ENCODE assay signal across 11 cellular contexts in genomic region chr3:197541756-197542539, GRCh38. TPM values are rescaled to one million over a fixed set of nuclear protein-coding genes. Genes with fewer than 3 reads are reported as not detected.
A peak's percentile ranks its signal among the peaks of the same experiment; 100 is the strongest.
DNase-seq lines count a peak whose midpoint lies in the region; ATAC-seq, FAIRE-seq and TF ChIP-seq lines count a peak whose summit lies in the region.
"Had no signal": no experiment of that assay in that cellular context is flagged by ENCODE, and none has a peak within 500 bp of the region (broad histone marks: within the 10 kb centered on the region; RNA-seq: fewer than 3 reads in every experiment).

No MANE protein-coding gene starts in this region.

- H3K36me3 Mint-ChIP-seq in immature natural killer cell: peaks cover 5 to 18% (median 10%) of the 10 kb centered on the region in 3 donors

- no peak overlapping the region for H3K9ac ChIP-seq in HUES6 (ENCODE audit: low read length)
- no peak overlapping the region for H3K9ac ChIP-seq in GM12878 (ENCODE audit: control insufficient read depth, insufficient read depth, low read length)
- H3K9ac ChIP-seq in skeletal muscle satellite cell (ENCODE audit: low read depth, low read length): no peak overlapping the region

- intact Hi-C loops in GM12878 (cut with micrococcal nuclease; ENCODE audit: unreplicated experiment): no loop called here

- H4K20me1 ChIP-seq in GM12878 (ENCODE audit: control insufficient read depth, insufficient read depth): no peaks in the 10 kb centered on the region

- in situ Hi-C loops in GM12878 (cut with MboI): no loop called here

- no peak for TF ChIP-seq EP300 in GM12878 (IDR thresholded peaks at IDR 0.05; ENCODE audit: borderline replicate concordance in 1 of 2, control insufficient read depth in 1 of 2, low read depth in 2 of 2, low read length in 2 of 2)

- no peak for TF ChIP-seq RAD21 in GM12878 (IDR thresholded peaks at IDR 0.05; ENCODE audit: insufficient read depth, low read depth, low read length)

- peak overlapping the region in 1 of 6 donors; percentile 49 for H3K27ac Mint-ChIP-seq in immature natural killer cell
- H3K27ac Mint-ChIP-seq: activated T-helper 1 cell treated with anti-CD3 and anti-CD28 coated beads, Interleukin-12 subunit alpha, Interleukin-12 subunit beta, Interleukin-2, Interleukin-4 antibody, amounts not matched to agents 30 ng/mL and 10 ng/mL and 1 ng/mL, durations not matched to agents 14 hours and 24 hours and 36 hours had no signal

- POLR2A ChIA-PET in GM12878 (lab: Charles Lee): interaction anchor here (0.6 kb wide), 1 partner anchor 12 kb away, joined by 3 read pairs; no protein-coding TSS in a partner anchor

- no peaks in the 10 kb centered on the region for H3K9me3 ChIP-seq in HUES6 (ENCODE audit: control insufficient read depth, insufficient read depth, low read depth, low read length)
- H3K9me3 ChIP-seq in GM12878 (replicated peaks; ENCODE audit: control insufficient read depth, insufficient read depth, low read length): no peaks in the 10 kb centered on the region
- no peaks in the 10 kb centered on the region for H3K9me3 ChIP-seq in skeletal muscle satellite cell (replicated peaks; ENCODE audit: low read length)

- H3K36me3 ChIP-seq in HUES6 (ENCODE audit: control insufficient read depth, insufficient read depth, low read length) (no peaks in the 10 kb centered on the region), GM12878 (ENCODE audit: control insufficient read depth in 2 of 2, insufficient read depth in 2 of 2, low read length in 1 of 2) (peaks cover 4 to 9% of the 10 kb centered on the region in 2 experiments; a peak in 3 of 4 replicates), skeletal muscle satellite cell (ENCODE audit: insufficient read depth, low read length) (no peaks in the 10 kb centered on the region)

- H3K27ac ChIP-seq in HUES6 (ENCODE audit: low read depth, low read length) (no peak overlapping the region), GM12878 (ENCODE audit: control insufficient read depth, insufficient read depth) (no peak overlapping the region)

- H3K9me3 Mint-ChIP-seq in immature natural killer cell: no peaks in the 10 kb centered on the region
- H3K9me3 Mint-ChIP-seq: activated T-helper 1 cell treated with anti-CD3 and anti-CD28 coated beads, Interleukin-12 subunit alpha, Interleukin-12 subunit beta, Interleukin-2, Interleukin-4 antibody, amounts not matched to agents 30 ng/mL and 10 ng/mL and 1 ng/mL, durations not matched to agents 14 hours and 24 hours and 36 hours had no signal

- no peaks in the 10 kb centered on the region for H3K4me1 Mint-ChIP-seq in immature natural killer cell

- BruUV-seq in GM12878 (replicated peaks; lab: Mats Ljungman, UMichigan): no TSS peak

- H3K4me2 ChIP-seq in GM12878 (ENCODE audit: control insufficient read depth, insufficient read depth): no peak overlapping the region
- peak overlapping the region; percentile 34 for H3K4me2 ChIP-seq in skeletal muscle satellite cell (ENCODE audit: low read length)

- H3K79me2 ChIP-seq in GM12878 (ENCODE audit: control insufficient read depth, insufficient read depth, low read length): no peaks in the 10 kb centered on the region

- no peak for TF ChIP-seq CTCF in GM12878 (IDR thresholded peaks at IDR 0.05 in 2 of 3, conservative IDR thresholded peaks at IDR 0.05 in 1 of 3; ENCODE audit: control insufficient read depth in 2 of 3, extremely low read depth in 1 of 3, insufficient read depth in 1 of 3, low read depth in 3 of 3, low read length in 3 of 3)

- no peak overlapping the region for H2AFZ ChIP-seq in GM12878 (ENCODE audit: control insufficient read depth, low read depth, low read length)

- SMC1A ChIA-PET in GM12878 (lab: Charles Lee; ENCODE audit: uncharacterized antibody, unreplicated experiment): interaction anchor here (0.6 to 1.1 kb wide), 2 partner anchors 10 to 103 kb away, joined by 3 to 5 read pairs; no protein-coding TSS in a partner anchor

- no peak for TF ChIP-seq POLR2A in GM12878 (IDR thresholded peaks at IDR 0.05; ENCODE audit: low read depth, low read length)

- DNase-seq in GM12878 (ENCODE audit: low read depth, low spot score) (no peak), hippocampal formation (lab: John Stamatoyannopoulos, UW) (peak; percentile 18 to 62), activated gamma-delta T cell (lab: John Stamatoyannopoulos, UW) (no peak), immature natural killer cell (no peak)
- DNase-seq in activated CD4-positive, alpha-beta T cell treated with anti-CD3 and anti-CD28 coated beads for 48 hours: no peak
- DNase-seq in stimulated activated CD4-positive, alpha-beta T cell treated with anti-CD3 and anti-CD28 coated beads, Interleukin-1b, Interleukin-23, amount 100 ng/mL, for 48 hours: no peak

- no peak for ATAC-seq in GM12878

- no peaks in the 10 kb centered on the region for H3K27me3 ChIP-seq in HUES6 (ENCODE audit: control insufficient read depth, insufficient read depth, low read length)
- no peaks in the 10 kb centered on the region for H3K27me3 ChIP-seq in GM12878 (replicated peaks in 1 of 2; ENCODE audit: control insufficient read depth in 2 of 2, insufficient read depth in 2 of 2, low read length in 1 of 2)
- no peaks in the 10 kb centered on the region for H3K27me3 ChIP-seq in skeletal muscle satellite cell (ENCODE audit: control insufficient read depth, insufficient read depth, low read length)

- peaks cover 0 to 2% (median 0%) of the 10 kb centered on the region in 3 donors for H3K27me3 Mint-ChIP-seq in immature natural killer cell (ENCODE audit: low read depth in 3 of 3)

- H3K4me1 ChIP-seq in HUES6 (ENCODE audit: control insufficient read depth, insufficient read depth, low read length) (peaks cover 36% of the 10 kb centered on the region), GM12878 (ENCODE audit: control insufficient read depth, insufficient read depth, low read length) (no peaks in the 10 kb centered on the region), skeletal muscle satellite cell (ENCODE audit: control insufficient read depth, insufficient read depth, low read length) (peaks cover 3% of the 10 kb centered on the region)

- H3K4me3 Mint-ChIP-seq in immature natural killer cell: no peak overlapping the region
- H3K4me3 Mint-ChIP-seq: activated T-helper 1 cell treated with anti-CD3 and anti-CD28 coated beads, Interleukin-12 subunit alpha, Interleukin-12 subunit beta, Interleukin-2, Interleukin-4 antibody, amounts not matched to agents 30 ng/mL and 10 ng/mL and 1 ng/mL, durations not matched to agents 14 hours and 24 hours and 36 hours had no signal

- no peak for FAIRE-seq in GM12878 (lab: Jason Lieb, UNC)
- FAIRE-seq: RCC 7860 had no signal

- 96% methylated on average over 13 of the region's 13 CpGs for WGBS in GM12878 (ENCODE audit: insufficient coverage, insufficient replicate concordance, low lambda C conversion rate, missing lambda C conversion rate)

- CTCF ChIA-PET in GM12878 (lab: Yijun Ruan, JAX): no interaction called here

- H3K4me3 ChIP-seq in HUES6 (ENCODE audit: low read depth, low read length) (peak overlapping the region; percentile 36), GM12878 (no peak overlapping the region), skeletal muscle satellite cell (ENCODE audit: low read length) (no peak overlapping the region)
- H3K4me3 ChIP-seq: lung had no signal

- RAD21 ChIA-PET in GM12878 (lab: Charles Lee; ENCODE audit: unreplicated experiment): no interaction called here

TF ChIP-seq in GM12878, 131 proteins besides CTCF, POLR2A, EP300 and RAD21:
- TF ChIP-seq, protein P1, sequence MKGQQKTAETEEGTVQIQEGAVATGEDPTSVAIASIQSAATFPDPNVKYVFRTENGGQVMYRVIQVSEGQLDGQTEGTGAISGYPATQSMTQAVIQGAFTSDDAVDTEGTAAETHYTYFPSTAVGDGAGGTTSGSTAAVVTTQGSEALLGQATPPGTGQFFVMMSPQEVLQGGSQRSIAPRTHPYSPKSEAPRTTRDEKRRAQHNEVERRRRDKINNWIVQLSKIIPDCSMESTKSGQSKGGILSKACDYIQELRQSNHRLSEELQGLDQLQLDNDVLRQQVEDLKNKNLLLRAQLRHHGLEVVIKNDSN (IDR thresholded peaks at IDR 0.05; ENCODE audit: borderline replicate concordance, extremely low read length, insufficient read depth, low read depth, low read length): peak; percentile 43
- TF ChIP-seq JUND (IDR thresholded peaks at IDR 0.05; ENCODE audit: low read depth, low read length): no peak
- no peak for TF ChIP-seq NFIC (IDR thresholded peaks at IDR 0.05; ENCODE audit: low read depth, low read length)
- TF ChIP-seq SREBF1 (IDR thresholded peaks at IDR 0.05; ENCODE audit: low read length): no peak

RNA-seq across cellular contexts. Expression of gene BDH1, which starts 13.8 kb away (rescaled TPM):
- 63.7 and 73.0 TPM in 2 replicates for total RNA-seq in GM12878 (2013; cell fraction: nucleolus; rRNA removed)
- total RNA-seq in GM12878 (2014; rRNA removed) (43.5 and 59.6 TPM in 2 replicates), GM12878 (2014; rRNA removed; fragmentation: Illumina TruSeq; extraction: Trizol) (32.3 and 32.8 TPM in 2 replicates), GM12878 (2021) (56.1 and 60.9 TPM in 2 replicates)
- 12.0 TPM for polyA plus RNA-seq in GM12878 (2011; ENCODE audit: low read depth)
- polyA plus RNA-seq in GM12878 (2011; rRNA removed) (51.4 and 74.1 TPM in 2 replicates), GM12878 (2014; fragmentation: Illumina TruSeq; extraction: Trizol) (37.5 and 50.4 TPM in 2 replicates), GM12878 (2014; fragmentation: Nextera tagmentation; extraction: Ambion mirVana) (10 to 100 TPM; 11.3 to 17.9 TPM), GM12878 (2014; rRNA removed) (82.4 and 93.9 TPM in 2 replicates), GM12878 (2016; fragmentation: Nextera tagmentation; extraction: Ambion mirVana) (10 to 100 TPM; 77.2 to 84.5 TPM), immature natural killer cell (10 to 100 TPM; 10.3 to 16.1 (median 14.2) TPM)
- 70.2 and 84.8 TPM in 2 replicates for polyA plus RNA-seq in GM12878 (2011; cell fraction: cytosol; rRNA removed)
- polyA plus RNA-seq in GM12878 (2011; cell fraction: nucleus; rRNA removed): 105 and 117 TPM in 2 replicates
- 30.4 and 32.1 TPM in 2 replicates for polyA plus RNA-seq in GM12878 (2012)
- polyA minus RNA-seq in GM12878 (2011; rRNA and poly(A)+ RNA removed): 58.0 and 65.7 TPM in 2 replicates
- polyA minus RNA-seq in GM12878 (2011; cell fraction: cytosol; rRNA and poly(A)+ RNA removed): 13.0 TPM in 2 replicates
- 23.6 and 54.5 TPM in 2 replicates for polyA minus RNA-seq in GM12878 (2011; cell fraction: nucleus; rRNA and poly(A)+ RNA removed)
- total RNA-seq in skeletal muscle satellite cell (2012; rRNA removed): 2.8 and 6.6 TPM in 2 replicates

Comparison
In these comparisons a context has a peak if more than half of its experiments do, and no peak if none do; other contexts are left out.
1. DNase-seq: peak in hippocampal formation (2 of 2); none in GM12878 (single experiment), activated CD4-positive, alpha-beta T cell treated with anti-CD3 and anti-CD28 coated beads for 48 hours (single experiment), activated gamma-delta T cell (single experiment), immature natural killer cell (0 of 3) and stimulated activated CD4-positive, alpha-beta T cell treated with anti-CD3 and anti-CD28 coated beads, Interleukin-1b, Interleukin-23, amount 100 ng/mL, for 48 hours (single experiment).